ENCODE assay signal across 27 cellular contexts in the genomic region with DNA sequence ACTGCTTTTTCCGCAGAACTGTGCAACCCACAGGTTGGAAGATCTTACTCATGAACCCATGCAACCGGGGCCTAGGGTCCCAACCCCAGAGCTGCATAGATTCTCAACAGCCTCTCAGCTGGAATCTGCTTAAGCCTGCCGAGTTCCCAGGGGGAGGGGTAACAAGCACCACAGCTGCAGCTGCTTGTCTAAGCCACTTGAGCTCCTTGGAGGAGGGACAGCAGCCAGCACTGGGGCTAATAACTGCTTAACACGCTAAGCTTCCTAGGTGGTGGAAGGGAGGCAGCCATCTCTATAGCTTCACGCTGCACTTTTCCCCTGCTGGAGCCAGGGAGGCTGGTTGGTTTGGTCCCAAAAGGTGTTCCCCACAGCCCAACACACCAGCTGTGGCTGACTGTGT.
"Had no signal": no experiment of that assay in that cellular context is flagged by ENCODE, and none has a peak within 500 bp of the region (broad histone marks: within the 10 kb centered on the region; RNA-seq: fewer than 3 reads in every experiment).

No MANE protein-coding gene starts in this region.

- FAIRE-seq: colon, keratinocyte had no signal

- H3K27ac ChIP-seq: dorsolateral prefrontal cortex, epithelial cell of prostate, foreskin keratinocyte, skin epidermis, stomach had no signal

- H3K4me1 Mint-ChIP-seq: activated naive CD8-positive, alpha-beta T cell treated with anti-CD3 and anti-CD28 coated beads, Interleukin-2, amount 50 U/mL, for 24 hours; brain; endodermal cell; mesothelial cell of epicardium had no signal

- DNase-seq: activated CD4-positive, alpha-beta T cell treated with anti-CD3 and anti-CD28 coated beads, Interleukin-2, amount 50 U/mL, for 1 hour; activated CD4-positive, CD25-positive, alpha-beta regulatory T cell treated with anti-CD3 and anti-CD28 coated beads, Interleukin-2, amount 50 U/mL, for 72 hours; activated CD8-positive, alpha-beta memory T cell treated with anti-CD3 and anti-CD28 coated beads, Interleukin-2, amount 50 U/mL, for 4 hours; activated naive CD4-positive, alpha-beta T cell treated with anti-CD3 and anti-CD28 coated beads for 36 hours; activated naive CD8-positive, alpha-beta T cell treated with anti-CD3 and anti-CD28 coated beads, Interleukin-2, amount 50 U/mL, for 24 hours; activated T-cell treated with anti-CD3 and anti-CD28 coated beads, Interleukin-2, amount 50 U/mL, for 4 hours; anterior cingulate cortex; caudate nucleus; dorsolateral prefrontal cortex; endodermal cell; foreskin keratinocyte; glutamatergic neuron; hippocampal formation; stimulated activated CD4-positive, alpha-beta T cell treated with anti-CD3 and anti-CD28 coated beads, Interleukin-15, amount 100 ng/mL, for 24 hours; stimulated activated CD4-positive, alpha-beta T cell treated with anti-CD3 and anti-CD28 coated beads, Interleukin-4, amount 100 ng/mL, for 1 hour; stomach; T1000; trophoblast cell had no signal

- H3K27ac Mint-ChIP-seq: activated naive CD4-positive, alpha-beta T cell treated with anti-CD3 and anti-CD28 coated beads for 36 hours; activated naive CD8-positive, alpha-beta T cell treated with anti-CD3 and anti-CD28 coated beads, Interleukin-2, amount 50 U/mL, for 24 hours; brain; endodermal cell; mesothelial cell of epicardium; progenitor cell of endocrine pancreas had no signal

- H3K36me3 ChIP-seq: stomach had no signal

- H3K4me1 ChIP-seq: foreskin keratinocyte, stomach had no signal

- H3K4me3 Mint-ChIP-seq: activated naive CD4-positive, alpha-beta T cell treated with anti-CD3 and anti-CD28 coated beads for 36 hours; activated naive CD8-positive, alpha-beta T cell treated with anti-CD3 and anti-CD28 coated beads, Interleukin-2, amount 50 U/mL, for 24 hours; activated T-cell treated with anti-CD3 and anti-CD28 coated beads, Interleukin-2, amount 50 U/mL, for 4 hours; brain; endodermal cell; mesothelial cell of epicardium had no signal

- H3K4me3 ChIP-seq: dorsolateral prefrontal cortex, skin epidermis, stomach had no signal

- ATAC-seq: activated naive CD8-positive, alpha-beta T cell treated with anti-CD3 and anti-CD28 coated beads, Interleukin-2, amount 50 U/mL, for 24 hours; activated T-cell treated with anti-CD3 and anti-CD28 coated beads, Interleukin-2, amount 50 U/mL, for 4 hours; foreskin keratinocyte; left lobe of liver; right cardiac atrium had no signal

- H3K27me3 Mint-ChIP-seq: activated naive CD8-positive, alpha-beta T cell treated with anti-CD3 and anti-CD28 coated beads, Interleukin-2, amount 50 U/mL, for 24 hours; progenitor cell of endocrine pancreas had no signal

- H3K27me3 ChIP-seq: dorsolateral prefrontal cortex, foreskin keratinocyte, stomach had no signal
